ENCODE assay signal across 10 cellular contexts in the genomic region with DNA sequence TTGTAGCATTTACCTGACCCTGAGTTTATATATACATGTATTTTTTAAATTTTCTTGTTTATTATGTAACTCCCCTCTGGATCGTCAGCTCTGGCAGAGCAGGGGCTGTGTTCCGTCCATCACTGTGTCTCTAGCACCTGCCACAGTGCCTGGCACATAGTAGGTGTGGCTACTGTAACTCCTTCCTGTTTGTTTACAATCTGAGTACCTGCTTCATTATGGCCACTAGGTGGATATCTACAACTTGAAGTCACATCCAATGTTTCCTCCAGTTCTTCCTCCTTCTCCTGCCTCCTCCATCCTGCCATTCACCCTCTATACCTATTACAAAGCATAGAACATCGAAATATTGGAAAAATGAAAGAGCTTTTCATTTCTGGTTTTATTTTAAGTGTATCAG. TPM values are rescaled to one million over a fixed set of nuclear protein-coding genes. Genes with fewer than 3 reads are reported as not detected.
DNase-seq lines count a peak whose midpoint lies in the region; ATAC-seq and TF ChIP-seq lines count a peak whose summit lies in the region.
"Had no signal": no experiment of that assay in that cellular context is flagged by ENCODE, and none has a peak within 500 bp of the region (broad histone marks: within the 10 kb centered on the region; RNA-seq: fewer than 3 reads in every experiment).

No MANE protein-coding gene starts in this region.

- H3K4me3 ChIP-seq in epithelial cell of proximal tubule (ENCODE audit: low read depth, low read length) = no peak overlapping the region

- TF ChIP-seq CTCF in epithelial cell of proximal tubule (conservative IDR thresholded peaks at IDR 0.05; ENCODE audit: low read depth, low read length) = peak; percentile 60

- ATAC-seq in GM18861 (IDR thresholded peaks at IDR 0.05; ENCODE audit: unreplicated experiment) = peak; percentile 60
- peak; percentile 70 for ATAC-seq in HG03354 (IDR thresholded peaks at IDR 0.05; ENCODE audit: poor library complexity, severe bottlenecking, unreplicated experiment)
- no peak for ATAC-seq in GM19463 (IDR thresholded peaks at IDR 0.05; ENCODE audit: unreplicated experiment)

- DNase-seq in DMS 273 (lab: John Stamatoyannopoulos, UW; ENCODE audit: unreplicated experiment) (peak; percentile 50), epithelial cell of proximal tubule (ENCODE audit: low read depth) (no peak), LoVo (ENCODE audit: low spot score) (no peak), HCEC 1CT (no peak)
- no peak for DNase-seq in activated CD4-positive, CD25-positive, alpha-beta regulatory T cell (lab: John Stamatoyannopoulos, UW)
- DNase-seq: activated CD4-positive, alpha-beta T cell treated with anti-CD3 and anti-CD28 coated beads for 1 hour; hypothalamus had no signal

RNA-seq across cellular contexts. Expression of a gene that starts 14.2 kb away (rescaled TPM):
- total RNA-seq in epithelial cell of proximal tubule = 0.06 and 0.07 TPM in 2 replicates
